Comparison of ENCODE assay signal across 18 cellular contexts in the genomic region with DNA sequence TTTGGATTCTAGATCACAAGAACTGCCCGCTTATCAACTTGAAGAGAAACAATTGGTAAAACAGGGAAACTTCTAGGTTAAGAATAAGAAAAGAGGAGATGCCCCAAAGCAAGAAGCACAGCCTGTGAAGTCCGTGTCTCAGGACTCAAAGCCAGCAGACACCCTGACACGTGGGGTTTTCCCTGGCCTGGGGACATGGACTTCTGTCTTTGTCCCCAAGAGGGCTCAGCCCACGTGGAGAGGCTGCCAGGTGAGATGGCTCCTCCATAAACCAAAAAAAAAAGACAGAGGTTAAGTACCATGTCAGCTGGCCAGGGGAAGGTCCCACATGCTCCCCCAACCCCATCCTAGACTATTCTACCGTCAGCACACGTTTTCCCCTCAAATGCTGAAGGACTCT. TPM values are rescaled to one million over a fixed set of nuclear protein-coding genes. Genes with fewer than 3 reads are reported as not detected.
DNase-seq lines count a peak whose midpoint lies in the region; ATAC-seq, FAIRE-seq and TF ChIP-seq lines count a peak whose summit lies in the region.
"Had no signal": no experiment of that assay in that cellular context is flagged by ENCODE, and none has a peak within 500 bp of the region (broad histone marks: within the 10 kb centered on the region; RNA-seq: fewer than 3 reads in every experiment).

No MANE protein-coding gene starts in this region.

- FAIRE-seq in pancreas (lab: Jason Lieb, UNC), result no peak
- FAIRE-seq: keratinocyte had no signal

- POLR2A ChIA-PET in activated CD8-positive, alpha-beta T cell treated with anti-CD3 and anti-CD28 coated beads, Interleukin-2, amount 10 ng/mL, durations not matched to agents 7 days and 5 days (lab: Charles Lee), result no interaction called here

- no peaks in the 10 kb centered on the region for H3K9me3 Mint-ChIP-seq in endodermal cell
- no peaks in the 10 kb centered on the region for H3K9me3 Mint-ChIP-seq in activated CD8-positive, alpha-beta T cell treated with anti-CD3 and anti-CD28 coated beads, Interleukin-2, amount 10 ng/mL, durations not matched to agents 7 days and 5 days (ENCODE audit: insufficient read depth)
- H3K9me3 Mint-ChIP-seq: activated T-helper 1 cell treated with anti-CD3 and anti-CD28 coated beads, Interleukin-12 subunit alpha, Interleukin-12 subunit beta, Interleukin-2, Interleukin-4 antibody, amounts not matched to agents 30 ng/mL and 10 ng/mL and 1 ng/mL, durations not matched to agents 14 hours and 24 hours and 36 hours; H9; natural killer cell had no signal

- no peak for TF ChIP-seq POLR2A in spleen (IDR thresholded peaks at IDR 0.05)

- intact Hi-C loops in pancreas (cut with DNase I), result no loop called here
- intact Hi-C loops in spleen (cut with DNase I; ENCODE audit: low total_unique reads), result no loop called here

- H3K4me3 ChIP-seq in endodermal cell (ENCODE audit: low read length) (no peak overlapping the region), pancreas (peak overlapping the region; percentile 17 to 48 (median 32)), spleen (peak overlapping the region in 1 of 8 donors; percentile 19)

- CTCF ChIA-PET in activated CD8-positive, alpha-beta T cell treated with anti-CD3 and anti-CD28 coated beads, Interleukin-2, amount 10 ng/mL, durations not matched to agents 7 days and 5 days (lab: Charles Lee), result no interaction called here

- DNase-seq in endodermal cell (no peak), pancreas (peak in 2 of 6 donors; percentile 41 to 57), spleen (no peak)
- DNase-seq in activated CD8-positive, alpha-beta T cell treated with anti-CD3 and anti-CD28 coated beads, Interleukin-2, amount 10 ng/mL, durations not matched to agents 7 days and 5 days, result no peak
- DNase-seq: DMS153; foreskin keratinocyte; natural killer cell; NCI-H2029 treated with DMSO at 0.1 percent for 48 hours; NCI-H82; stimulated activated naive CD4-positive, alpha-beta T cell had no signal

- peak; percentile 24 to 50 (median 34) for ATAC-seq in pancreas
- ATAC-seq in activated CD8-positive, alpha-beta T cell treated with anti-CD3 and anti-CD28 coated beads, Interleukin-2, amount 10 ng/mL, durations not matched to agents 7 days and 5 days, result no peak
- ATAC-seq in GM18517 (IDR thresholded peaks at IDR 0.05; ENCODE audit: unreplicated experiment), result no peak
- no peak for ATAC-seq in HG03159 (IDR thresholded peaks at IDR 0.05; ENCODE audit: unreplicated experiment)
- ATAC-seq: foreskin keratinocyte, natural killer cell, Right ventricle myocardium inferior had no signal

- WGBS in endodermal cell (ENCODE audit: insufficient coverage in 1 of 2, insufficient read length in 1 of 2), 2 experiments, result 90 to 96% methylated on average over 6 of the region's 6 CpGs
- WGBS in pancreas, 2 donors, result 25 to 35% methylated on average over 6 of the region's 6 CpGs
- WGBS in spleen, 5 donors, result 78 to 90% (median 81%) methylated on average over 6 of the region's 6 CpGs

- peaks cover 45% of the 10 kb centered on the region for H3K4me1 Mint-ChIP-seq in endodermal cell
- peaks cover 10% of the 10 kb centered on the region for H3K4me1 Mint-ChIP-seq in activated CD8-positive, alpha-beta T cell treated with anti-CD3 and anti-CD28 coated beads, Interleukin-2, amount 10 ng/mL, durations not matched to agents 7 days and 5 days (ENCODE audit: low read depth)

- peaks cover 11% of the 10 kb centered on the region for H3K4me1 ChIP-seq in endodermal cell (ENCODE audit: control insufficient read depth, insufficient read depth, low read length)
- H3K4me1 ChIP-seq in pancreas, result peaks cover 8 to 32% (median 30%) of the 10 kb centered on the region in 3 donors
- H3K4me1 ChIP-seq in spleen, result peaks cover 9 to 99% (median 37%) of the 10 kb centered on the region in 6 donors

- peaks cover 23% of the 10 kb centered on the region for H3K36me3 Mint-ChIP-seq in endodermal cell (ENCODE audit: low read depth)
- H3K36me3 Mint-ChIP-seq in activated CD8-positive, alpha-beta T cell treated with anti-CD3 and anti-CD28 coated beads, Interleukin-2, amount 10 ng/mL, durations not matched to agents 7 days and 5 days (ENCODE audit: low read depth), result peaks cover 9% of the 10 kb centered on the region
- H3K36me3 Mint-ChIP-seq: natural killer cell had no signal

- H3K9me3 ChIP-seq in endodermal cell (ENCODE audit: control insufficient read depth, low read length) (no peaks in the 10 kb centered on the region), pancreas (no peaks in the 10 kb centered on the region), spleen (no peaks in the 10 kb centered on the region)

- TF ChIP-seq CTCF in 22Rv1 (IDR thresholded peaks at IDR 0.05) (0 out of 2 replicates have a peak, but pooled peaks have one; percentile 25), LNCAP (IDR thresholded peaks at IDR 0.05) (0 out of 2 replicates have a peak, but pooled peaks have one; percentile 9), endodermal cell (conservative IDR thresholded peaks at IDR 0.05) (peak; percentile 13), pancreas (IDR thresholded peaks at IDR 0.05) (no peak), spleen (IDR thresholded peaks at IDR 0.05 in 8 of 11, conservative IDR thresholded peaks at IDR 0.05 in 3 of 11) (no peak)

- H3K27me3 ChIP-seq in endodermal cell (ENCODE audit: control insufficient read depth, insufficient read depth, low read length, poor library complexity, severe bottlenecking) (no peaks in the 10 kb centered on the region), pancreas (no peaks in the 10 kb centered on the region), spleen (replicated peaks in 1 of 7) (no peaks in the 10 kb centered on the region)
- H3K27me3 ChIP-seq: foreskin keratinocyte had no signal

- H3K27ac ChIP-seq in 22Rv1, result peak overlapping the region; percentile 91
- H3K27ac ChIP-seq in endodermal cell (ENCODE audit: low read depth, low read length), result no peak overlapping the region
- H3K27ac ChIP-seq in pancreas, result peak overlapping the region; percentile 81 to 89 (median 86)
- H3K27ac ChIP-seq in spleen, result peak overlapping the region in 3 of 8 donors; percentile 37 to 59 (median 43)
- H3K27ac ChIP-seq: foreskin keratinocyte had no signal

- H3K27ac Mint-ChIP-seq in endodermal cell, result no peak overlapping the region
- H3K27ac Mint-ChIP-seq in activated CD8-positive, alpha-beta T cell treated with anti-CD3 and anti-CD28 coated beads, Interleukin-2, amount 10 ng/mL, durations not matched to agents 7 days and 5 days, result no peak overlapping the region
- H3K27ac Mint-ChIP-seq: activated T-helper 1 cell treated with anti-CD3 and anti-CD28 coated beads, Interleukin-12 subunit alpha, Interleukin-12 subunit beta, Interleukin-2, Interleukin-4 antibody, amounts not matched to agents 30 ng/mL and 10 ng/mL and 1 ng/mL, durations not matched to agents 14 hours and 24 hours and 36 hours; natural killer cell had no signal

- peak overlapping the region; percentile 18 for H3K4me3 Mint-ChIP-seq in endodermal cell
- H3K4me3 Mint-ChIP-seq in activated CD8-positive, alpha-beta T cell treated with anti-CD3 and anti-CD28 coated beads, Interleukin-2, amount 10 ng/mL, durations not matched to agents 7 days and 5 days, result no peak overlapping the region
- H3K4me3 Mint-ChIP-seq: activated T-helper 1 cell treated with anti-CD3 and anti-CD28 coated beads, Interleukin-12 subunit alpha, Interleukin-12 subunit beta, Interleukin-2, Interleukin-4 antibody, amounts not matched to agents 30 ng/mL and 10 ng/mL and 1 ng/mL, durations not matched to agents 14 hours and 24 hours and 36 hours; H9; natural killer cell had no signal

- H3K27me3 Mint-ChIP-seq in endodermal cell (ENCODE audit: insufficient read depth), result no peaks in the 10 kb centered on the region
- no peaks in the 10 kb centered on the region for H3K27me3 Mint-ChIP-seq in activated CD8-positive, alpha-beta T cell treated with anti-CD3 and anti-CD28 coated beads, Interleukin-2, amount 10 ng/mL, durations not matched to agents 7 days and 5 days (ENCODE audit: low read depth)

- H3K36me3 ChIP-seq in endodermal cell (ENCODE audit: control insufficient read depth, insufficient read depth, low read length) (peaks cover 8% of the 10 kb centered on the region), pancreas (no peaks in the 10 kb centered on the region), spleen (peaks cover 0 to 47% (median 3%) of the 10 kb centered on the region in 6 donors)

- no peak overlapping the region for H3K9ac ChIP-seq in endodermal cell (ENCODE audit: extremely low read depth, low read length, poor library complexity, severe bottlenecking)

RNA-seq across cellular contexts. Expression of a gene that starts 9.9 kb away (rescaled TPM):
- 100 to 1,000 TPM; 128 to 150 TPM for total RNA-seq in endodermal cell
- polyA plus RNA-seq in endodermal cell (2013, experiment 1 of 2), result 39.0 TPM
- polyA plus RNA-seq in endodermal cell (2013, experiment 2 of 2), result 39.4 TPM
- total RNA-seq in pancreas, result 100 to 1,000 TPM in 2 of 6 donors, 10 to 100 TPM in 4; 77.7 to 110 (median 97.3) TPM
- 100 to 1,000 TPM; 108 to 193 TPM for polyA plus RNA-seq in pancreas
- 10 to 100 TPM; 51.0 to 52.8 TPM for total RNA-seq in activated CD8-positive, alpha-beta T cell treated with anti-CD3 and anti-CD28 coated beads, Interleukin-2, amount 10 ng/mL, durations not matched to agents 7 days and 5 days
- total RNA-seq in spleen, result 100 to 1,000 TPM; 145 to 222 (median 188) TPM
- polyA plus RNA-seq in spleen, result 100 to 1,000 TPM; 111 to 256 (median 193) TPM

RNA-seq across cellular contexts. Expression of a gene that starts 38.2 kb away (rescaled TPM):
- total RNA-seq in endodermal cell, result 100 to 1,000 TPM in 1 of 2 donors, 10 to 100 TPM in 1; 50.8 to 199 TPM
- 46.8 TPM for polyA plus RNA-seq in endodermal cell (2013, experiment 1 of 2)
- polyA plus RNA-seq in endodermal cell (2013, experiment 2 of 2), result 40.7 TPM
- 10 to 100 TPM; 12.7 to 21.6 (median 18.0) TPM for total RNA-seq in pancreas
- 10 to 100 TPM; 21.2 to 23.0 TPM for polyA plus RNA-seq in pancreas
- 10 to 100 TPM; 21.2 to 21.4 TPM for total RNA-seq in activated CD8-positive, alpha-beta T cell treated with anti-CD3 and anti-CD28 coated beads, Interleukin-2, amount 10 ng/mL, durations not matched to agents 7 days and 5 days
- 10 to 100 TPM; 21.3 to 55.1 (median 37.2) TPM for total RNA-seq in spleen
- polyA plus RNA-seq in spleen, result 10 to 100 TPM; 16.3 to 26.0 (median 17.0) TPM

RNA-seq across cellular contexts. Expression of a gene that starts 58.4 kb away (rescaled TPM):
- total RNA-seq in endodermal cell (100 to 1,000 TPM; 192 to 390 TPM), pancreas (1 to 10 TPM in 4 of 6 donors, under 1 TPM in 2; 0.65 to 4.8 (median 1.4) TPM), spleen (10 to 100 TPM; 43.0 to 75.7 (median 55.4) TPM)
- polyA plus RNA-seq in endodermal cell (2013, experiment 1 of 2), result 39.8 TPM
- 48.5 TPM for polyA plus RNA-seq in endodermal cell (2013, experiment 2 of 2)
- polyA plus RNA-seq in pancreas (1 to 10 TPM; 1.2 to 1.4 TPM), spleen (10 to 100 TPM; 16.2 to 22.4 (median 17.0) TPM)
- 10 to 100 TPM; 36.9 to 38.1 TPM for total RNA-seq in activated CD8-positive, alpha-beta T cell treated with anti-CD3 and anti-CD28 coated beads, Interleukin-2, amount 10 ng/mL, durations not matched to agents 7 days and 5 days

Comparison
In these comparisons a context has a peak if more than half of its experiments do, and no peak if none do; other contexts are left out.
1. CTCF ChIP-seq: peak in 22Rv1 (single experiment), LNCAP (single experiment) and endodermal cell (single experiment); none in pancreas (0 of 4) and spleen (0 of 11).
2. ATAC-seq: peak in pancreas (4 of 4); none in activated CD8-positive, alpha-beta T cell treated with anti-CD3 and anti-CD28 coated beads, Interleukin-2, amount 10 ng/mL, durations not matched to agents 7 days and 5 days (single experiment), GM18517 (single experiment) and HG03159 (single experiment).
3. RNA of a gene that starts 58.4 kb away (total RNA-seq): 192 to 390 TPM in endodermal cell, 43.0 to 75.7 TPM in spleen and 36.9 to 38.1 TPM in activated CD8-positive, alpha-beta T cell treated with anti-CD3 and anti-CD28 coated beads, Interleukin-2, amount 10 ng/mL, durations not matched to agents 7 days and 5 days; 0.65 to 4.8 TPM in pancreas; every median in the first group is over 4 times any median in the second.